In genomic region chrX:76143171-76143570, GRCh38 we compare ENCODE assay signal across 8 cellular contexts. TPM values are rescaled to one million over a fixed set of nuclear protein-coding genes. Genes with fewer than 3 reads are reported as not detected.
A peak's percentile ranks its signal among the peaks of the same experiment; 100 is the strongest.
DNase-seq lines count a peak whose midpoint lies in the region; ATAC-seq, FAIRE-seq and TF ChIP-seq lines count a peak whose summit lies in the region.
"Not testable (repeated sequence)": the region's sequence is repeated elsewhere in the genome, so short reads cannot be mapped to it uniquely, and the experiment has no call there.

No MANE protein-coding gene starts in this region.

- BruUV-seq in GM12878 (replicated peaks; lab: Mats Ljungman, UMichigan), result not testable (repeated sequence)

- TF ChIP-seq EP300 in GM12878 (IDR thresholded peaks at IDR 0.05; ENCODE audit: borderline replicate concordance in 1 of 2, control insufficient read depth in 1 of 2, low read depth in 2 of 2, low read length in 2 of 2), result not testable (repeated sequence)

- not testable (repeated sequence) for H4K20me1 ChIP-seq in GM12878 (ENCODE audit: control insufficient read depth, insufficient read depth)

- ATAC-seq in GM18508 (IDR thresholded peaks at IDR 0.05; ENCODE audit: insufficient read depth, unreplicated experiment) (peak; percentile 81), GM19324 (IDR thresholded peaks at IDR 0.05; ENCODE audit: low FRiP score, unreplicated experiment) (peak; percentile 67), GM21515 (IDR thresholded peaks at IDR 0.05; ENCODE audit: unreplicated experiment) (peak; percentile 74), HG02763 (IDR thresholded peaks at IDR 0.05; ENCODE audit: unreplicated experiment) (peak; percentile 75), HG03095 (IDR thresholded peaks at IDR 0.05; ENCODE audit: unreplicated experiment) (peak; percentile 79), HG03469 (IDR thresholded peaks at IDR 0.05; ENCODE audit: unreplicated experiment) (peak; percentile 89), GM12878 (peak; percentile 80), upper lobe of right lung (peak; percentile 50)

- DNase-seq in GM12878 (ENCODE audit: low read depth, low spot score); upper lobe of right lung: not testable (repeated sequence)

- not testable (repeated sequence) for TF ChIP-seq POLR2A in GM12878 (IDR thresholded peaks at IDR 0.05; ENCODE audit: low read depth, low read length)

- not testable (repeated sequence) for H3K4me1 ChIP-seq in GM12878 (ENCODE audit: control insufficient read depth, insufficient read depth, low read length)
- peaks cover 11% of the 10 kb centered on the region for H3K4me1 ChIP-seq in upper lobe of right lung

- intact Hi-C loops in GM12878 (cut with micrococcal nuclease; ENCODE audit: unreplicated experiment); upper lobe of right lung (cut with DNase I): not testable (repeated sequence)

- H2AFZ ChIP-seq in GM12878 (ENCODE audit: control insufficient read depth, low read depth, low read length), result not testable (repeated sequence)

- peak; percentile 99 for FAIRE-seq in GM12878 (lab: Jason Lieb, UNC)

- WGBS in GM12878 (ENCODE audit: insufficient coverage, insufficient replicate concordance, low lambda C conversion rate, missing lambda C conversion rate), result no CpG with 5 or more reads among the region's 7 CpGs

- H3K9ac ChIP-seq in GM12878 (ENCODE audit: control insufficient read depth, insufficient read depth, low read length), result not testable (repeated sequence)

- CTCF ChIA-PET in GM12878 (lab: Yijun Ruan, JAX), result not testable (repeated sequence)

- H3K27me3 ChIP-seq in GM12878 (replicated peaks in 1 of 2; ENCODE audit: control insufficient read depth in 2 of 2, insufficient read depth in 2 of 2, low read length in 1 of 2); upper lobe of right lung: not testable (repeated sequence)

- not testable (repeated sequence) for H3K27ac ChIP-seq in GM12878 (ENCODE audit: control insufficient read depth, insufficient read depth); upper lobe of right lung

- RAD21 ChIA-PET in GM12878 (lab: Charles Lee; ENCODE audit: unreplicated experiment), result not testable (repeated sequence)

- not testable (repeated sequence) for H3K9me3 ChIP-seq in GM12878 (replicated peaks; ENCODE audit: control insufficient read depth, insufficient read depth, low read length); upper lobe of right lung

- not testable (repeated sequence) for H3K4me2 ChIP-seq in GM12878 (ENCODE audit: control insufficient read depth, insufficient read depth)

- POLR2A ChIA-PET in GM12878 (lab: Charles Lee), result not testable (repeated sequence)

- H3K36me3 ChIP-seq in GM12878 (ENCODE audit: control insufficient read depth in 2 of 2, insufficient read depth in 2 of 2, low read length in 1 of 2); upper lobe of right lung: not testable (repeated sequence)

- in situ Hi-C loops in GM12878 (cut with MboI), result loop anchor here (25.0 kb wide), 1 partner anchor 1106 kb away; no protein-coding TSS in a partner anchor

- SMC1A ChIA-PET in GM12878 (lab: Charles Lee; ENCODE audit: uncharacterized antibody, unreplicated experiment), result not testable (repeated sequence)

- H3K4me3 ChIP-seq in GM12878, upper lobe of right lung: not testable (repeated sequence)

- H3K79me2 ChIP-seq in GM12878 (ENCODE audit: control insufficient read depth, insufficient read depth, low read length), result not testable (repeated sequence)

- TF ChIP-seq CTCF in GM12878 (IDR thresholded peaks at IDR 0.05 in 2 of 3, conservative IDR thresholded peaks at IDR 0.05 in 1 of 3; ENCODE audit: control insufficient read depth in 2 of 3, extremely low read depth in 1 of 3, insufficient read depth in 1 of 3, low read depth in 3 of 3, low read length in 3 of 3); upper lobe of right lung (IDR thresholded peaks at IDR 0.05): not testable (repeated sequence)

- not testable (repeated sequence) for TF ChIP-seq RAD21 in GM12878 (IDR thresholded peaks at IDR 0.05; ENCODE audit: insufficient read depth, low read depth, low read length)

RNA-seq across cellular contexts. Expression of gene PBDC1, which starts 29.7 kb away (rescaled TPM):
- 5.1 and 7.8 TPM in 2 replicates for total RNA-seq in GM12878 (2013; cell fraction: nucleolus; rRNA removed)
- total RNA-seq in GM12878 (2014; rRNA removed), result 8.7 and 12.9 TPM in 2 replicates
- total RNA-seq in GM12878 (2014; rRNA removed; fragmentation: Illumina TruSeq; extraction: Trizol), result 20.6 and 24.0 TPM in 2 replicates
- total RNA-seq in GM12878 (2021), result 23.3 and 23.7 TPM in 2 replicates
- polyA plus RNA-seq in GM12878 (2011; ENCODE audit: low read depth), result 24.6 TPM
- 33.4 and 40.2 TPM in 2 replicates for polyA plus RNA-seq in GM12878 (2011; rRNA removed)
- 25.9 and 28.0 TPM in 2 replicates for polyA plus RNA-seq in GM12878 (2011; cell fraction: cytosol; rRNA removed)
- polyA plus RNA-seq in GM12878 (2011; cell fraction: nucleus; rRNA removed), result 12.3 and 14.1 TPM in 2 replicates
- 30.4 and 40.7 TPM in 2 replicates for polyA plus RNA-seq in GM12878 (2012)
- 59.7 and 71.9 TPM in 2 replicates for polyA plus RNA-seq in GM12878 (2014; fragmentation: Illumina TruSeq; extraction: Trizol)
- 100 to 1,000 TPM in 1 of 2 experiments, 10 to 100 TPM in 1; 78.1 to 106 TPM for polyA plus RNA-seq in GM12878 (2014; fragmentation: Nextera tagmentation; extraction: Ambion mirVana)
- polyA plus RNA-seq in GM12878 (2014; rRNA removed), result 22.3 and 30.9 TPM in 2 replicates
- polyA plus RNA-seq in GM12878 (2016; fragmentation: Nextera tagmentation; extraction: Ambion mirVana), result 10 to 100 TPM; 47.6 to 50.5 TPM
- polyA minus RNA-seq in GM12878 (2011; rRNA and poly(A)+ RNA removed), result 16.5 and 22.0 TPM in 2 replicates
- polyA minus RNA-seq in GM12878 (2011; cell fraction: cytosol; rRNA and poly(A)+ RNA removed), result 5.1 and 6.8 TPM in 2 replicates
- polyA minus RNA-seq in GM12878 (2011; cell fraction: nucleus; rRNA and poly(A)+ RNA removed), result 3.6 and 7.2 TPM in 2 replicates
- total RNA-seq in upper lobe of right lung, result 20.6 TPM
